ENCODE assay signal across 17 cellular contexts in genomic region chr17:70369296-70369855, GRCh38.
DNase-seq lines count a peak whose midpoint lies in the region; TF ChIP-seq lines count a peak whose summit lies in the region.
"Had no signal": no experiment of that assay in that cellular context is flagged by ENCODE, and none has a peak within 500 bp of the region (broad histone marks: within the 10 kb centered on the region; RNA-seq: fewer than 3 reads in every experiment).

No MANE protein-coding gene starts in this region.

- TF ChIP-seq CTCF in astrocyte of the spinal cord (IDR thresholded peaks at IDR 0.05; ENCODE audit: low read depth, low read length) (no peak), kidney epithelial cell (IDR thresholded peaks at IDR 0.05; ENCODE audit: insufficient read depth, low read length, poor library complexity, severe bottlenecking) (no peak)

- DNase-seq in EL, result peak; percentile 12
- peak; percentile 2 for DNase-seq in MV-4-11 (lab: John Stamatoyannopoulos, UW)
- DNase-seq in astrocyte of the spinal cord (ENCODE audit: low read depth, low spot score), result peak; percentile 19
- peak; percentile 16 for DNase-seq in kidney epithelial cell (ENCODE audit: low read depth)
- no peak for DNase-seq in HuH-7.5 (ENCODE audit: low spot score)
- DNase-seq in NCI-H2196 (lab: John Stamatoyannopoulos, UW; ENCODE audit: unreplicated experiment), result no peak
- no peak for DNase-seq in NCI-H1105 treated with DMSO at 0.1 percent for 48 hours (lab: John Stamatoyannopoulos, UW)
- no peak for DNase-seq in RKO (ENCODE audit: low spot score)
- DNase-seq: DMS 273 treated with DMSO at 0.1 percent for 48 hours, NCI-H187 treated with DMSO at 0.1 percent for 48 hours, NCI-H526 treated with DMSO at 0.1 percent for 48 hours, RPMI8226, SIG-M5 had no signal

- H3K4me3 ChIP-seq in astrocyte of the spinal cord (ENCODE audit: low read depth, low read length), result no peak overlapping the region
- no peak overlapping the region for H3K4me3 ChIP-seq in kidney epithelial cell (ENCODE audit: low read depth, low read length)
- H3K4me3 ChIP-seq: A549; BLaER1 treated with 17β-estradiol and CSF1 and Interleukin-3, amounts not matched to agents 10 nM and 100 nM; HAP-1; K562 had no signal

- no peaks in the 10 kb centered on the region for H3K36me3 ChIP-seq in kidney epithelial cell (ENCODE audit: control insufficient read depth, insufficient read depth, low read length)
- H3K36me3 ChIP-seq: BLaER1 treated with 17β-estradiol and CSF1 and Interleukin-3, amounts not matched to agents 10 nM and 100 nM; HAP-1 had no signal

- in situ Hi-C loops in astrocyte of the spinal cord (cut with HindIII; ENCODE audit: low sequenced_read_pairs), result no loop called here

- H3K27me3 ChIP-seq in kidney epithelial cell (ENCODE audit: control insufficient read depth, insufficient read depth, low read length), result no peaks in the 10 kb centered on the region
- H3K27me3 ChIP-seq: BLaER1 treated with 17β-estradiol and CSF1 and Interleukin-3, amounts not matched to agents 10 nM and 100 nM had no signal

Comparison
In these comparisons a context has a peak if more than half of its experiments do, and no peak if none do; other contexts are left out.
1. DNase-seq: peak in EL (single experiment), MV-4-11 (single experiment), astrocyte of the spinal cord (single experiment) and kidney epithelial cell (single experiment); none in HuH-7.5 (single experiment), NCI-H2196 (single experiment), NCI-H1105 treated with DMSO at 0.1 percent for 48 hours (single experiment) and RKO (single experiment).